Comparison of ENCODE assay signal across 11 cellular contexts in the genomic region with DNA sequence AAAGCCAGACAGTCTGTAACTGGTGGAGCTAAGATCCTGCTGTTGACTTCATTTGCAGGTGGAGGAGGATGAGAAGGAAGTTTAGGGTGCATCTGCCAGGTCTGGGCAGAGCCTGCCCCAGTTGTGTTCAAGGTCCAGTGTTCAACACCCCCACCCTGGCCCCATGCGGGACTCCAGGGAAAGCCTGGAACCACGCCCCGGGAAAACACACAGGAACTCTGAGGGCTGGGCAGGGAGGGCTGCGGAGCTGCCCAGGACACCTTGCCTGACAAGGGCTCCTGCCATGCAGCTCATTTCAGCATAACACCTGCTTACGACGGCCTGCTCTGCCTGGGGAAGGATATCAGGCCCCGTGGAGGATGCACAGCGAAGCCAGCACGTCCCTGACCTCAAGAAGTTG.
A peak's percentile ranks its signal among the peaks of the same experiment; 100 is the strongest.
DNase-seq lines count a peak whose midpoint lies in the region; ATAC-seq, FAIRE-seq and TF ChIP-seq lines count a peak whose summit lies in the region.
"Had no signal": no experiment of that assay in that cellular context is flagged by ENCODE, and none has a peak within 500 bp of the region (broad histone marks: within the 10 kb centered on the region; RNA-seq: fewer than 3 reads in every experiment).

No MANE protein-coding gene starts in this region.

- 17 to 68% methylated on average over 9 of the region's 9 CpGs for WGBS in sigmoid colon, 2 donors
- WGBS in spleen, 5 donors: 66 to 80% (median 75%) methylated on average over 7 to 9 of the region's 9 CpGs

- intact Hi-C loops in left colon (cut with DNase I, micrococcal nuclease): no loop called here
- intact Hi-C loops in sigmoid colon (cut with DNase I): loop anchor here (10.0 kb wide), 1 partner anchor 300 kb away; the partner anchor contains the start of gene FAM43A
- intact Hi-C loops in activated CD4-positive, alpha-beta T cell treated with anti-CD3 and anti-CD28 coated beads, Interleukin-2, amount 10 ng/mL, durations not matched to agents 24 days and 14 days (cut with micrococcal nuclease): no loop called here
- intact Hi-C loops in spleen (cut with DNase I; ENCODE audit: low total_unique reads): no loop called here

- TF ChIP-seq POLR2A in sigmoid colon (IDR thresholded peaks at IDR 0.05) (no peak), spleen (IDR thresholded peaks at IDR 0.05) (no peak)

- no peak for FAIRE-seq in astrocyte (lab: Jason Lieb, UNC)

- H3K4me1 ChIP-seq in astrocyte (ENCODE audit: insufficient read depth, low read length) (peaks cover 20% of the 10 kb centered on the region), sigmoid colon (peaks cover 0 to 12% (median 7%) of the 10 kb centered on the region in 4 donors), spleen (peaks cover 0 to 32% (median 11%) of the 10 kb centered on the region in 6 donors)

- peaks cover 10% of the 10 kb centered on the region for H3K9me3 Mint-ChIP-seq in astrocyte (ENCODE audit: unreplicated experiment)
- no peaks in the 10 kb centered on the region for H3K9me3 Mint-ChIP-seq in activated CD4-positive, alpha-beta T cell treated with anti-CD3 and anti-CD28 coated beads, Interleukin-2, amount 10 ng/mL, durations not matched to agents 24 days and 14 days

- peaks cover 14% of the 10 kb centered on the region for H3K9me3 ChIP-seq in astrocyte (ENCODE audit: insufficient read depth, low read depth, low read length)
- no peaks in the 10 kb centered on the region for H3K9me3 ChIP-seq in sigmoid colon
- H3K9me3 ChIP-seq in spleen: peaks cover 0 to 10% (median 0%) of the 10 kb centered on the region in 8 donors

- H3K27me3 ChIP-seq in astrocyte (ENCODE audit: insufficient read depth, low read length): no peaks in the 10 kb centered on the region
- no peaks in the 10 kb centered on the region for H3K27me3 ChIP-seq in sigmoid colon
- H3K27me3 ChIP-seq in spleen (replicated peaks in 1 of 7): peaks cover 0 to 6% (median 0%) of the 10 kb centered on the region in 7 donors

- TF ChIP-seq EP300 in sigmoid colon (IDR thresholded peaks at IDR 0.05): no peak

- H3K9ac ChIP-seq in astrocyte (ENCODE audit: low read length): no peak overlapping the region

- peaks cover 18% of the 10 kb centered on the region for H3K4me1 Mint-ChIP-seq in astrocyte (ENCODE audit: low read depth, unreplicated experiment)
- H3K4me1 Mint-ChIP-seq in activated CD4-positive, alpha-beta T cell treated with anti-CD3 and anti-CD28 coated beads, Interleukin-2, amount 10 ng/mL, durations not matched to agents 24 days and 14 days: no peaks in the 10 kb centered on the region

- peaks cover 22% of the 10 kb centered on the region for H3K27me3 Mint-ChIP-seq in astrocyte (ENCODE audit: low read depth, unreplicated experiment)
- H3K27me3 Mint-ChIP-seq in activated CD4-positive, alpha-beta T cell treated with anti-CD3 and anti-CD28 coated beads, Interleukin-2, amount 10 ng/mL, durations not matched to agents 24 days and 14 days: peaks cover 24% of the 10 kb centered on the region

- DNase-seq in astrocyte (ENCODE audit: low read depth) (no peak), left colon (peak; percentile 49 to 60), sigmoid colon (no peak), spleen (no peak)
- DNase-seq in activated CD4-positive, alpha-beta T cell treated with anti-CD3 and anti-CD28 coated beads, Interleukin-2, amount 10 ng/mL, durations not matched to agents 24 days and 14 days: no peak
- no peak for DNase-seq in stimulated activated CD4-positive, alpha-beta T cell treated with anti-CD3 and anti-CD28 coated beads, Interleukin-4, amount 100 ng/mL, for 4 hours
- DNase-seq in activated CD4-positive, alpha-beta T cell treated with anti-CD3 and anti-CD28 coated beads for 48 hours: no peak
- DNase-seq: effector memory CD4-positive, alpha-beta T cell; GF-D8; NCI-H1105 had no signal

- no peaks in the 10 kb centered on the region for H4K20me1 ChIP-seq in astrocyte (ENCODE audit: insufficient read depth, low read length)

- H3K4me3 ChIP-seq in astrocyte (ENCODE audit: insufficient read depth, low read depth, low read length): no peak overlapping the region
- H3K4me3 ChIP-seq in sigmoid colon: peak overlapping the region in 3 of 4 donors; percentile 29 to 30 (median 29)
- peak overlapping the region in 3 of 8 donors; percentile 13 to 33 (median 16) for H3K4me3 ChIP-seq in spleen

- H3K36me3 ChIP-seq in astrocyte (ENCODE audit: insufficient read depth, low read length) (no peaks in the 10 kb centered on the region), sigmoid colon (no peaks in the 10 kb centered on the region), spleen (no peaks in the 10 kb centered on the region)

- no peaks in the 10 kb centered on the region for H3K79me2 ChIP-seq in astrocyte (ENCODE audit: insufficient read depth, low read length)

- TF ChIP-seq CTCF in C4-2B (conservative IDR thresholded peaks at IDR 0.05) (no peak), astrocyte (IDR thresholded peaks at IDR 0.05; ENCODE audit: insufficient read depth, low read depth, low read length) (no peak), sigmoid colon (IDR thresholded peaks at IDR 0.05) (no peak), spleen (IDR thresholded peaks at IDR 0.05 in 8 of 11, conservative IDR thresholded peaks at IDR 0.05 in 3 of 11) (no peak)

- H3K27ac ChIP-seq in C4-2B (peak overlapping the region; percentile 71), astrocyte (ENCODE audit: low read depth, low read length) (no peak overlapping the region), sigmoid colon (no peak overlapping the region), spleen (peak overlapping the region in 2 of 8 donors; percentile 46 to 56)

- no peak overlapping the region for H3K4me3 Mint-ChIP-seq in astrocyte (ENCODE audit: unreplicated experiment)
- no peak overlapping the region for H3K4me3 Mint-ChIP-seq in activated CD4-positive, alpha-beta T cell treated with anti-CD3 and anti-CD28 coated beads, Interleukin-2, amount 10 ng/mL, durations not matched to agents 24 days and 14 days

- H3K27ac Mint-ChIP-seq in astrocyte (ENCODE audit: unreplicated experiment): no peak overlapping the region
- H3K27ac Mint-ChIP-seq in activated CD4-positive, alpha-beta T cell treated with anti-CD3 and anti-CD28 coated beads, Interleukin-2, amount 10 ng/mL, durations not matched to agents 24 days and 14 days: no peak overlapping the region

- ATAC-seq in left colon: peak; percentile 81

- peak overlapping the region; percentile 73 for H3K4me2 ChIP-seq in astrocyte (ENCODE audit: low read length)

- peak overlapping the region; percentile 81 for H2AFZ ChIP-seq in astrocyte (ENCODE audit: low read depth, low read length)

- H3K36me3 Mint-ChIP-seq in astrocyte (ENCODE audit: low read depth, unreplicated experiment): no peaks in the 10 kb centered on the region
- no peaks in the 10 kb centered on the region for H3K36me3 Mint-ChIP-seq in activated CD4-positive, alpha-beta T cell treated with anti-CD3 and anti-CD28 coated beads, Interleukin-2, amount 10 ng/mL, durations not matched to agents 24 days and 14 days (ENCODE audit: low read depth)

Comparison
In these comparisons a context has a peak if more than half of its experiments do, and no peak if none do; other contexts are left out.
1. DNase-seq: peak in left colon (2 of 2); none in astrocyte (single experiment), sigmoid colon (single experiment), activated CD4-positive, alpha-beta T cell treated with anti-CD3 and anti-CD28 coated beads, Interleukin-2, amount 10 ng/mL, durations not matched to agents 24 days and 14 days (single experiment), spleen (single experiment), stimulated activated CD4-positive, alpha-beta T cell treated with anti-CD3 and anti-CD28 coated beads, Interleukin-4, amount 100 ng/mL, for 4 hours (0 of 2) and activated CD4-positive, alpha-beta T cell treated with anti-CD3 and anti-CD28 coated beads for 48 hours (single experiment).